ENCODE assay signal across 18 cellular contexts in the genomic region with DNA sequence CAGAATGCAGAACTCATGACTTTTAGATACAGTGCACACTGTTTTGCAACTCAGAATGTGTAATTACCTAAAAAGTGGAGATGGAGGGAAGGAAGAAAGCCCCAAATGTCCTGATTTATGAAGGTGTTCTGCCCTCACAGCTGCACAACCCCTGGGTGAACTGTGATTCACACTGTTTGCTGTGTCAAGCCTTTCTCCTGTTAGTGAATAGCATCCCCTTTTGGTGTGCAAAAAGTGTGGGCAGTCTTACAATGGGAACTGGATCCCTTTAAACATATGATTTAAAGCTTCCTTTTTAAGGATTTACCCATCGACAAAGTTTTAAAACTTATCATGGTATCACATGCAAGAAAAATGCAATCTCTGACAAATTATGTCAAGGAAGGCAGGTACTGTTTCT.
DNase-seq lines count a peak whose midpoint lies in the region; ATAC-seq and TF ChIP-seq lines count a peak whose summit lies in the region.
"Had no signal": no experiment of that assay in that cellular context is flagged by ENCODE, and none has a peak within 500 bp of the region (broad histone marks: within the 10 kb centered on the region; RNA-seq: fewer than 3 reads in every experiment).

No MANE protein-coding gene starts in this region.

- 5 to 25% methylated on average over 1 of the region's 1 CpG for WGBS in transverse colon (ENCODE audit: low coverage in 1 of 2), 2 donors

- H3K27me3 Mint-ChIP-seq in WTC11 (ENCODE audit: low read depth): no peaks in the 10 kb centered on the region

- H3K4me1 ChIP-seq in transverse colon: peaks cover 0 to 10% (median 0%) of the 10 kb centered on the region in 4 donors
- H3K4me1 ChIP-seq: A549, heart right ventricle, tibial nerve had no signal

- H3K36me3 Mint-ChIP-seq in WTC11: no peaks in the 10 kb centered on the region

- H3K4me3 Mint-ChIP-seq in WTC11: no peak overlapping the region
- H3K4me3 Mint-ChIP-seq: activated T-cell treated with anti-CD3 and anti-CD28 coated beads, Interleukin-2, amount 50 U/mL, for 72 hours had no signal

- no peak for TF ChIP-seq POLR2A in transverse colon (IDR thresholded peaks at IDR 0.05)

- POLR2A ChIA-PET in WTC11 (lab: Charles Lee): no interaction called here

- no peaks in the 10 kb centered on the region for H3K27me3 ChIP-seq in kidney epithelial cell (ENCODE audit: control insufficient read depth, insufficient read depth, low read length)
- no peaks in the 10 kb centered on the region for H3K27me3 ChIP-seq in transverse colon
- H3K27me3 ChIP-seq: heart right ventricle, tibial nerve had no signal

- TF ChIP-seq EP300 in transverse colon (IDR thresholded peaks at IDR 0.05; ENCODE audit: low read depth): no peak

- intact Hi-C loops in transverse colon (cut with DNase I; ENCODE audit: low total_unique reads): loop anchor here (5.0 kb wide), 1 partner anchor 775 kb away; no protein-coding TSS in a partner anchor

- H3K4me3 ChIP-seq in kidney epithelial cell (ENCODE audit: low read depth, low read length) (no peak overlapping the region), transverse colon (no peak overlapping the region)
- H3K4me3 ChIP-seq: A549, heart right ventricle, tibial nerve had no signal

- ATAC-seq in WTC11 (peak; percentile 80), GM18498 (IDR thresholded peaks at IDR 0.05; ENCODE audit: unreplicated experiment) (no peak), HG03378 (IDR thresholded peaks at IDR 0.05; ENCODE audit: unreplicated experiment) (no peak)
- ATAC-seq: activated T-cell treated with anti-CD3 and anti-CD28 coated beads, Interleukin-2, amount 50 U/mL, for 72 hours; heart right ventricle had no signal

- no peaks in the 10 kb centered on the region for H3K36me3 ChIP-seq in kidney epithelial cell (ENCODE audit: control insufficient read depth, insufficient read depth, low read length)
- no peaks in the 10 kb centered on the region for H3K36me3 ChIP-seq in transverse colon
- H3K36me3 ChIP-seq: heart right ventricle, tibial nerve had no signal

- TF ChIP-seq CTCF in WTC11 (IDR thresholded peaks at IDR 0.05) (no peak), kidney epithelial cell (IDR thresholded peaks at IDR 0.05; ENCODE audit: insufficient read depth, low read length, poor library complexity, severe bottlenecking) (peak; percentile 65), transverse colon (IDR thresholded peaks at IDR 0.05) (peak in 3 of 5 experiments; percentile 18 to 22 (median 21))

- no peaks in the 10 kb centered on the region for H3K9me3 Mint-ChIP-seq in WTC11

- no peaks in the 10 kb centered on the region for H3K9me3 ChIP-seq in transverse colon
- H3K9me3 ChIP-seq: A549, heart right ventricle, tibial nerve had no signal

- no peak overlapping the region for H3K27ac ChIP-seq in transverse colon
- H3K27ac ChIP-seq: A549, heart right ventricle, tibial nerve had no signal

- H3K4me1 Mint-ChIP-seq in WTC11: peaks cover 64% of the 10 kb centered on the region

- DNase-seq in NCI-H748 (lab: John Stamatoyannopoulos, UW; ENCODE audit: unreplicated experiment) (peak; percentile 41), NCI-H748 treated with DMSO at 0.1 percent for 48 hours (lab: John Stamatoyannopoulos, UW) (no peak), WTC11 (ENCODE audit: low spot score) (no peak), kidney epithelial cell (ENCODE audit: low read depth) (peak; percentile 23), transverse colon (no peak), NCI-H510A (lab: John Stamatoyannopoulos, UW) (no peak)
- DNase-seq: activated CD4-positive, alpha-beta T cell treated with anti-CD3 and anti-CD28 coated beads for 4 hours; activated T-cell treated with anti-CD3 and anti-CD28 coated beads, Interleukin-2, amount 50 U/mL, for 72 hours; Calu3; heart right ventricle; MV-4-11; NCI-H510A treated with DMSO at 0.1 percent for 48 hours; nucleus accumbens; stimulated activated CD4-positive, alpha-beta T cell treated with anti-CD3 and anti-CD28 coated beads, Interleukin-12 subunit alpha, Interleukin-12 subunit beta, amount 100 ng/mL, for 4 hours had no signal

- CTCF ChIA-PET in WTC11 (lab: Charles Lee): interaction anchor here (0.6 to 1.0 kb wide), 5 partner anchors 13 to 370 kb away, joined by 3 to 4 read pairs (median 3); no protein-coding TSS in a partner anchor

- peak overlapping the region; percentile 25; the same call in 1 of the 2 replicates for H3K27ac Mint-ChIP-seq in WTC11
- H3K27ac Mint-ChIP-seq: activated T-cell treated with anti-CD3 and anti-CD28 coated beads, Interleukin-2, amount 50 U/mL, for 72 hours had no signal

- in situ Hi-C loops in transverse colon (cut with MboI; ENCODE audit: low pct_ligation_motif_present in 1 of 4, low pct_unique_long_range_greater_than_20kb in 1 of 4, low sequenced_read_pairs in 3 of 4): no loop called here

TF ChIP-seq in WTC11, 78 proteins besides CTCF, POLR2A, EP300 and RAD21 (continues in another document):
- no peak for TF ChIP-seq GRHL2 (CRISPR knock-in tag; IDR thresholded peaks at IDR 0.05; ENCODE audit: insufficient replicate concordance, severe bottlenecking)
- no peak for TF ChIP-seq ZNF423 (CRISPR knock-in tag; IDR thresholded peaks at IDR 0.05)
- no peak for TF ChIP-seq ZBTB21 (CRISPR knock-in tag; IDR thresholded peaks at IDR 0.05; ENCODE audit: borderline replicate concordance)
- TF ChIP-seq ETV6 (CRISPR knock-in tag; IDR thresholded peaks at IDR 0.05): no peak
- TF ChIP-seq, protein P1, sequence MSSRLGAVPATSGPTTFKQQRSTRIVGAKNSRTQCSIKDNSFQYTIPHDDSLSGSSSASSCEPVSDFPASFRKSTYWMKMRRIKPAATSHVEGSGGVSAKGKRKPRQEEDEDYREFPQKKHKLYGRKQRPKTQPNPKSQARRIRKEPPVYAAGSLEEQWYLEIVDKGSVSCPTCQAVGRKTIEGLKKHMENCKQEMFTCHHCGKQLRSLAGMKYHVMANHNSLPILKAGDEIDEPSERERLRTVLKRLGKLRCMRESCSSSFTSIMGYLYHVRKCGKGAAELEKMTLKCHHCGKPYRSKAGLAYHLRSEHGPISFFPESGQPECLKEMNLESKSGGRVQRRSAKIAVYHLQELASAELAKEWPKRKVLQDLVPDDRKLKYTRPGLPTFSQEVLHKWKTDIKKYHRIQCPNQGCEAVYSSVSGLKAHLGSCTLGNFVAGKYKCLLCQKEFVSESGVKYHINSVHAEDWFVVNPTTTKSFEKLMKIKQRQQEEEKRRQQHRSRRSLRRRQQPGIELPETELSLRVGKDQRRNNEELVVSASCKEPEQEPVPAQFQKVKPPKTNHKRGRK (CRISPR knock-in tag; IDR thresholded peaks at IDR 0.05; ENCODE audit: borderline replicate concordance): no peak
- TF ChIP-seq SMAD4 (CRISPR knock-in tag; IDR thresholded peaks at IDR 0.05): no peak
- TF ChIP-seq, protein P2, sequence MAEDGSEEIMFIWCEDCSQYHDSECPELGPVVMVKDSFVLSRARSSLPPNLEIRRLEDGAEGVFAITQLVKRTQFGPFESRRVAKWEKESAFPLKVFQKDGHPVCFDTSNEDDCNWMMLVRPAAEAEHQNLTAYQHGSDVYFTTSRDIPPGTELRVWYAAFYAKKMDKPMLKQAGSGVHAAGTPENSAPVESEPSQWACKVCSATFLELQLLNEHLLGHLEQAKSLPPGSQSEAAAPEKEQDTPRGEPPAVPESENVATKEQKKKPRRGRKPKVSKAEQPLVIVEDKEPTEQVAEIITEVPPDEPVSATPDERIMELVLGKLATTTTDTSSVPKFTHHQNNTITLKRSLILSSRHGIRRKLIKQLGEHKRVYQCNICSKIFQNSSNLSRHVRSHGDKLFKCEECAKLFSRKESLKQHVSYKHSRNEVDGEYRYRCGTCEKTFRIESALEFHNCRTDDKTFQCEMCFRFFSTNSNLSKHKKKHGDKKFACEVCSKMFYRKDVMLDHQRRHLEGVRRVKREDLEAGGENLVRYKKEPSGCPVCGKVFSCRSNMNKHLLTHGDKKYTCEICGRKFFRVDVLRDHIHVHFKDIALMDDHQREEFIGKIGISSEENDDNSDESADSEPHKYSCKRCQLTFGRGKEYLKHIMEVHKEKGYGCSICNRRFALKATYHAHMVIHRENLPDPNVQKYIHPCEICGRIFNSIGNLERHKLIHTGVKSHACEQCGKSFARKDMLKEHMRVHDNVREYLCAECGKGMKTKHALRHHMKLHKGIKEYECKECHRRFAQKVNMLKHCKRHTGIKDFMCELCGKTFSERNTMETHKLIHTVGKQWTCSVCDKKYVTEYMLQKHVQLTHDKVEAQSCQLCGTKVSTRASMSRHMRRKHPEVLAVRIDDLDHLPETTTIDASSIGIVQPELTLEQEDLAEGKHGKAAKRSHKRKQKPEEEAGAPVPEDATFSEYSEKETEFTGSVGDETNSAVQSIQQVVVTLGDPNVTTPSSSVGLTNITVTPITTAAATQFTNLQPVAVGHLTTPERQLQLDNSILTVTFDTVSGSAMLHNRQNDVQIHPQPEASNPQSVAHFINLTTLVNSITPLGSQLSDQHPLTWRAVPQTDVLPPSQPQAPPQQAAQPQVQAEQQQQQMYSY (CRISPR knock-in tag; IDR thresholded peaks at IDR 0.05): no peak
- TF ChIP-seq, protein P3, sequence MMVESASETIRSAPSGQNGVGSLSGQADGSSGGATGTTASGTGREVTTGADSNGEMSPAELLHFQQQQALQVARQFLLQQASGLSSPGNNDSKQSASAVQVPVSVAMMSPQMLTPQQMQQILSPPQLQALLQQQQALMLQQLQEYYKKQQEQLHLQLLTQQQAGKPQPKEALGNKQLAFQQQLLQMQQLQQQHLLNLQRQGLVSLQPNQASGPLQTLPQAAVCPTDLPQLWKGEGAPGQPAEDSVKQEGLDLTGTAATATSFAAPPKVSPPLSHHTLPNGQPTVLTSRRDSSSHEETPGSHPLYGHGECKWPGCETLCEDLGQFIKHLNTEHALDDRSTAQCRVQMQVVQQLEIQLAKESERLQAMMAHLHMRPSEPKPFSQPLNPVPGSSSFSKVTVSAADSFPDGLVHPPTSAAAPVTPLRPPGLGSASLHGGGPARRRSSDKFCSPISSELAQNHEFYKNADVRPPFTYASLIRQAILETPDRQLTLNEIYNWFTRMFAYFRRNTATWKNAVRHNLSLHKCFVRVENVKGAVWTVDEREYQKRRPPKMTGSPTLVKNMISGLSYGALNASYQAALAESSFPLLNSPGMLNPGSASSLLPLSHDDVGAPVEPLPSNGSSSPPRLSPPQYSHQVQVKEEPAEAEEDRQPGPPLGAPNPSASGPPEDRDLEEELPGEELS (CRISPR knock-in tag; IDR thresholded peaks at IDR 0.05): no peak
- TF ChIP-seq, protein P4, sequence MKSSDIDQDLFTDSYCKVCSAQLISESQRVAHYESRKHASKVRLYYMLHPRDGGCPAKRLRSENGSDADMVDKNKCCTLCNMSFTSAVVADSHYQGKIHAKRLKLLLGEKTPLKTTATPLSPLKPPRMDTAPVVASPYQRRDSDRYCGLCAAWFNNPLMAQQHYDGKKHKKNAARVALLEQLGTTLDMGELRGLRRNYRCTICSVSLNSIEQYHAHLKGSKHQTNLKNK (CRISPR knock-in tag; IDR thresholded peaks at IDR 0.05): no peak
- TF ChIP-seq ZNF671 (CRISPR knock-in tag; IDR thresholded peaks at IDR 0.05): no peak
- no peak for TF ChIP-seq FOXK1 (CRISPR knock-in tag; IDR thresholded peaks at IDR 0.05)
- TF ChIP-seq ZNF263 (CRISPR knock-in tag; IDR thresholded peaks at IDR 0.05; ENCODE audit: low read depth): no peak

Comparison
In these comparisons a context has a peak if more than half of its experiments do, and no peak if none do; other contexts are left out.
1. DNase-seq: peak in NCI-H748 (single experiment) and kidney epithelial cell (single experiment); none in NCI-H748 treated with DMSO at 0.1 percent for 48 hours (single experiment), WTC11 (single experiment), transverse colon (single experiment) and NCI-H510A (single experiment).